In the genomic region with DNA sequence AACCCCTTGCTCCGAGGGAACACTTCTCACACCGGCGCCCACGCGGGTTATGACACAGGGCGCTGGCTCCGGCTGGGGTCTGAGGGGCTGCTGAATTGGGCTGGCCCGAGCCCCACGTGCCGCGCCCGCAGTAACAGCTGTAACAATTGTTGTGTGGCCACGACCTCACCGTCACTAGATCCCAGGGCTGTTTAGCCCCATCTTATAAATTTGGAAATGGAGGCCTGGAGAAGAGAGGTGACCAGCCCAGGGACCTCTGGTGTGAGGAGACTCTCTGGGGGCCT, we compare ENCODE assay signal across 1 cellular context.
TF ChIP-seq lines count a peak whose summit lies in the region.

No MANE protein-coding gene starts in this region.

TF ChIP-seq in SK-N-SH treated with all-trans-retinoic acid at 6 μM for 48 hours, 23 proteins besides CTCF, POLR2A, EP300 and RAD21 (continued from another document):
- TF ChIP-seq, protein P1, sequence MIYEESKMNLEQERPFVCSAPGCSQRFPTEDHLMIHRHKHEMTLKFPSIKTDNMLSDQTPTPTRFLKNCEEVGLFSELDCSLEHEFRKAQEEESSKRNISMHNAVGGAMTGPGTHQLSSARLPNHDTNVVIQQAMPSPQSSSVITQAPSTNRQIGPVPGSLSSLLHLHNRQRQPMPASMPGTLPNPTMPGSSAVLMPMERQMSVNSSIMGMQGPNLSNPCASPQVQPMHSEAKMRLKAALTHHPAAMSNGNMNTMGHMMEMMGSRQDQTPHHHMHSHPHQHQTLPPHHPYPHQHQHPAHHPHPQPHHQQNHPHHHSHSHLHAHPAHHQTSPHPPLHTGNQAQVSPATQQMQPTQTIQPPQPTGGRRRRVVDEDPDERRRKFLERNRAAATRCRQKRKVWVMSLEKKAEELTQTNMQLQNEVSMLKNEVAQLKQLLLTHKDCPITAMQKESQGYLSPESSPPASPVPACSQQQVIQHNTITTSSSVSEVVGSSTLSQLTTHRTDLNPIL (CRISPR knock-in tag; IDR thresholded peaks at IDR 0.05; ENCODE audit: low read depth) = no peak
- TF ChIP-seq ZC3H10 (CRISPR knock-in tag; IDR thresholded peaks at IDR 0.05) (no peak), ARNTL (CRISPR knock-in tag; IDR thresholded peaks at IDR 0.05; ENCODE audit: borderline replicate concordance, low read depth) (no peak)
